ENCODE assay signal across 8 cellular contexts in the genomic region with DNA sequence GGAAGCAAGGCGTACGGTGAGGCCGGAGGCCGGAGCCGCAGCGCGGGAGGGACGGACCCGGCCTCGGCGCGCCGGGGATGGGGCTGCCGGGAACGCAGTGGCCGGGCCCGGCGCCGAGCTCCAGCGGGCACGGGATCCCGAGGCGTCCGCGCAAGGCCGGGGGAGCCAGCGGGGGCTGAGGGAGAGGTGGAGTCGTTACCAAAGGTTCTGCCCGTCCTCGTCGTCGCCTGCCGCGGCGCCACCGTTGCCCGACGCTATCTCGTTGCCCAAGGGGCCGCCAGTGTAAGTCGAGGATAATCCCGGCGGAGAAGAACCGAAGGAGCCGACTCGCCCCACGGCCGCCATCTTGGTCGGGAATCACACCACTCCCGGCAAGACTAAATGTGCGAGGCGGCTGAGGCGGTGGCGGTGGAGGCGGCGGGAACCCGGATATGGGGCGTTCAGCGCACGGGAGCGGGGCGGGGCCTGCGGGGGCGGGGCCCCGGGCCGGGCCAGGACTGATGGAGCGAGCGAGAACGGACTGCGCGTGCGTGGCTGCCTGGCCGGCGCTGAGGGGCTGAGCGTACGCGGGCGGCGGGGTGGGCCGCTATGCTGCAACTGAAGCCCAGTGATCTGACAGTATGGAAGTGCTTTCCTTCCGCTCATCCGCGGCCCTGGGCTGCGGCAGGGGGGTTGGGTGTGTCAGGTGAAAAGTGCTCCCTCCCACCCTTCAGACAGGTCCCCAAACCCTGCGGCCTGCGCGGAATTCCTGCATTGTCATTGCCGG. TPM values are rescaled to one million over a fixed set of nuclear protein-coding genes. Genes with fewer than 3 reads are reported as not detected.
A peak's percentile ranks its signal among the peaks of the same experiment; 100 is the strongest.
DNase-seq lines count a peak whose midpoint lies in the region; ATAC-seq and TF ChIP-seq lines count a peak whose summit lies in the region.

A gene (minus strand): TSS at position 433 of the 766 bp plus-strand sequence. CDS start 88 bp downstream, at position 345.

- peak within 1 kb of the TSS; percentile 99 for H3K9ac ChIP-seq in iPS-18a (ENCODE audit: low read length)
- peak within 1 kb of the TSS; percentile 99 for H3K9ac ChIP-seq in skeletal muscle satellite cell (ENCODE audit: low read depth, low read length)

- H3K36me3 ChIP-seq in iPS-18a (ENCODE audit: control insufficient read depth, low read depth, low read length) = peaks cover 19% of the 10 kb centered on the region
- H3K36me3 ChIP-seq in skeletal muscle satellite cell (ENCODE audit: insufficient read depth, low read length) = no peaks in the 10 kb centered on the region

- no peaks in the 10 kb centered on the region for H3K27me3 ChIP-seq in iPS-18a (ENCODE audit: control insufficient read depth, insufficient read depth, low read length)
- H3K27me3 ChIP-seq in skeletal muscle satellite cell (ENCODE audit: control insufficient read depth, insufficient read depth, low read length) = no peaks in the 10 kb centered on the region

- ATAC-seq in GM18907 (IDR thresholded peaks at IDR 0.05; ENCODE audit: unreplicated experiment) (peak; percentile 89), HG03139 (IDR thresholded peaks at IDR 0.05; ENCODE audit: unreplicated experiment) (peak; percentile 85)

- H3K27ac ChIP-seq in VCaP (peak within 1 kb of the TSS; percentile 99), iPS-18a (ENCODE audit: low read length) (peak within 1 kb of the TSS; percentile 98)

- DNase-seq in ACHN = peak; percentile 91
- peak; percentile 60 for DNase-seq in NCI-H2196 treated with DMSO at 0.1 percent for 48 hours (lab: John Stamatoyannopoulos, UW; ENCODE audit: unreplicated experiment)
- DNase-seq in T47D (ENCODE audit: low read depth in 1 of 2, low spot score in 1 of 2) = peak; percentile 74 to 94

- H3K4me1 ChIP-seq in iPS-18a (ENCODE audit: control insufficient read depth, low read depth, low read length) (peaks cover 16% of the 10 kb centered on the region), skeletal muscle satellite cell (ENCODE audit: control insufficient read depth, insufficient read depth, low read length) (peaks cover 24% of the 10 kb centered on the region)

- no peak for TF ChIP-seq CTCF in VCaP (conservative IDR thresholded peaks at IDR 0.05)

- H3K9me3 ChIP-seq in iPS-18a (ENCODE audit: control insufficient read depth, low read depth, low read length) (no peaks in the 10 kb centered on the region), skeletal muscle satellite cell (replicated peaks; ENCODE audit: low read length) (no peaks in the 10 kb centered on the region)

- H3K4me3 ChIP-seq in iPS-18a (ENCODE audit: low read length) (peak within 1 kb of the TSS; percentile 88), skeletal muscle satellite cell (ENCODE audit: low read length) (peak within 1 kb of the TSS; percentile 86)

- in situ Hi-C loops in ACHN (cut with HindIII; ENCODE audit: low pct_ligation_motif_present, low pct_unique_long_range_greater_than_20kb, low sequenced_read_pairs) (no loop called here), T47D (cut with HindIII; ENCODE audit: low pct_unique_long_range_greater_than_20kb, low sequenced_read_pairs) (no loop called here)

- peak within 1 kb of the TSS; percentile 89 for H3K4me2 ChIP-seq in skeletal muscle satellite cell (ENCODE audit: low read length)

RNA-seq across cellular contexts. Expression of the gene that starts here (rescaled TPM):
- total RNA-seq in skeletal muscle satellite cell (2012; rRNA removed) = 33.4 and 35.5 TPM in 2 replicates

Comparison
In these comparisons a context has a peak if more than half of its experiments do, and no peak if none do; other contexts are left out.
1. Peak in every context shown above with its lines: DNase-seq, ATAC-seq, H3K4me3 ChIP-seq and H3K27ac ChIP-seq.